8 cellular contexts compared by ENCODE assay signal in genomic region chr1:44799770-44800584, GRCh38. TPM values are rescaled to one million over a fixed set of nuclear protein-coding genes. Genes with fewer than 3 reads are reported as not detected.
DNase-seq lines count a peak whose midpoint lies in the region; TF ChIP-seq lines count a peak whose summit lies in the region.

TSS of gene PLK3 (plus strand) at chr1:44800377. CDS start at chr1:44800464, 87 bp downstream.

- WGBS in stomach, 5 donors, result 0 to 1% (median 1%) methylated on average over 37 to 79 of the region's 79 CpGs

- H3K4me3 ChIP-seq in MM.1S (ENCODE audit: low read length) (peak within 1 kb of the TSS; percentile 81), neural cell (ENCODE audit: low read length) (peak within 1 kb of the TSS; percentile 89), stomach (peak within 1 kb of the TSS; percentile 58 to 86 (median 81))

- peak within 1 kb of the TSS; percentile 86 for H2AFZ ChIP-seq in MM.1S (ENCODE audit: low read length)
- H2AFZ ChIP-seq in neural cell (ENCODE audit: low read depth, low read length), result peak within 1 kb of the TSS; percentile 73

- H3K79me2 ChIP-seq in MM.1S (ENCODE audit: low read length) (peaks cover 5% of the 10 kb centered on the region; the same call in 1 of the 2 replicates), neural cell (replicated peaks; ENCODE audit: insufficient read depth, low read length) (no peaks in the 10 kb centered on the region)

- TF ChIP-seq EP300 in neural cell (conservative IDR thresholded peaks at IDR 0.05; ENCODE audit: poor library complexity, severe bottlenecking) (peak; percentile 23), stomach (IDR thresholded peaks at IDR 0.05) (no peak)

- H3K9me3 ChIP-seq in MM.1S (replicated peaks; ENCODE audit: insufficient read depth, low read length), result no peaks in the 10 kb centered on the region
- H3K9me3 ChIP-seq in neural cell (ENCODE audit: low read length), result no peaks in the 10 kb centered on the region
- H3K9me3 ChIP-seq in stomach, result no peaks in the 10 kb centered on the region

- peak; percentile 87 for TF ChIP-seq CTCF in MM.1S (IDR thresholded peaks at IDR 0.05; ENCODE audit: low read length)
- TF ChIP-seq CTCF in neural cell (IDR thresholded peaks at IDR 0.05; ENCODE audit: poor library complexity, severe bottlenecking), result peak; percentile 87
- TF ChIP-seq CTCF in stomach (IDR thresholded peaks at IDR 0.05), result peak in 6 of 7 experiments; percentile 43 to 93 (median 88)

- H3K9ac ChIP-seq in MM.1S (ENCODE audit: low read length) (peak within 1 kb of the TSS; percentile 72), neural cell (ENCODE audit: low read length) (peak within 1 kb of the TSS; percentile 84)

- H3K27me3 ChIP-seq in MM.1S (replicated peaks; ENCODE audit: insufficient read depth, low read length) (no peaks in the 10 kb centered on the region), neural cell (ENCODE audit: insufficient read depth, low read depth, low read length) (no peaks in the 10 kb centered on the region), stomach (no peaks in the 10 kb centered on the region)

- H4K20me1 ChIP-seq in MM.1S (ENCODE audit: insufficient read depth, low read length), result no peaks in the 10 kb centered on the region
- no peaks in the 10 kb centered on the region for H4K20me1 ChIP-seq in neural cell (ENCODE audit: insufficient read depth)

- H3F3A ChIP-seq in MM.1S (ENCODE audit: insufficient read depth, low read length) (peaks cover 5% of the 10 kb centered on the region; the same call in 1 of the 2 replicates), neural cell (ENCODE audit: insufficient read depth, low read length, poor library complexity, severe bottlenecking) (no peaks in the 10 kb centered on the region)

- peak; percentile 57 for TF ChIP-seq RAD21 in neural cell (conservative IDR thresholded peaks at IDR 0.05)

- TF ChIP-seq POLR2A in stomach (IDR thresholded peaks at IDR 0.05), result peak in 2 of 4 donors; percentile 63 to 72

- DNase-seq in GF-D8 (lab: John Stamatoyannopoulos, UW) (peak; percentile 88), HCEC 1CT (peak; percentile 97), MM.1S (peak; percentile 97), SIG-M5 (lab: John Stamatoyannopoulos, UW) (peak; percentile 67), activated gamma-delta T cell (lab: John Stamatoyannopoulos, UW) (peak; percentile 90), fibroblast of the conjunctiva (ENCODE audit: low read depth) (peak; percentile 97), stomach (peak; percentile 98)

- H3K4me1 ChIP-seq in MM.1S (ENCODE audit: low read length) (peaks cover 4% of the 10 kb centered on the region; the same call in 1 of the 2 replicates), stomach (peaks cover 20 to 50% (median 34%) of the 10 kb centered on the region in 4 donors)

- no peaks in the 10 kb centered on the region for H3K9me2 ChIP-seq in MM.1S (replicated peaks; ENCODE audit: insufficient read depth, low read length)
- no peaks in the 10 kb centered on the region for H3K9me2 ChIP-seq in neural cell (ENCODE audit: insufficient read depth, low read length)

- H3K36me3 ChIP-seq in MM.1S (replicated peaks; ENCODE audit: insufficient read depth, low read length), result no peaks in the 10 kb centered on the region
- H3K36me3 ChIP-seq in neural cell (ENCODE audit: insufficient read depth, low read length), result no peaks in the 10 kb centered on the region
- peaks cover 23 to 29% (median 27%) of the 10 kb centered on the region in 4 donors for H3K36me3 ChIP-seq in stomach

- H3K27ac ChIP-seq in MM.1S (ENCODE audit: low read length) (peak within 1 kb of the TSS; percentile 82), neural cell (ENCODE audit: low read length) (peak within 1 kb of the TSS; percentile 81), stomach (peak within 1 kb of the TSS; percentile 86 to 97 (median 95))

- intact Hi-C loops in stomach (cut with DNase I; ENCODE audit: low total_unique reads), result no loop called here

- H3K4me2 ChIP-seq in MM.1S (ENCODE audit: low read depth, low read length) (peak within 1 kb of the TSS; percentile 98), neural cell (ENCODE audit: low read length) (peak within 1 kb of the TSS; percentile 62)

TF ChIP-seq in neural cell, 6 proteins besides CTCF, POLR2A, EP300 and RAD21:
- TF ChIP-seq TAF1 (IDR thresholded peaks at IDR 0.05; ENCODE audit: low read depth), result peak; percentile 67
- TF ChIP-seq SMC3 (conservative IDR thresholded peaks at IDR 0.05; ENCODE audit: poor library complexity), result peak; percentile 44
- no peak for TF ChIP-seq EZH2 (IDR thresholded peaks at IDR 0.05; ENCODE audit: borderline replicate concordance, insufficient read depth, low read length, poor library complexity, severe bottlenecking)
- TF ChIP-seq POLR2AphosphoS5 (IDR thresholded peaks at IDR 0.05), result peak; percentile 90
- no peak for TF ChIP-seq REST (IDR thresholded peaks at IDR 0.05; ENCODE audit: borderline replicate concordance)
- peak; percentile 89 for TF ChIP-seq MXI1 (conservative IDR thresholded peaks at IDR 0.05; ENCODE audit: poor library complexity, severe bottlenecking)

RNA-seq across cellular contexts. Expression of gene PLK3, which starts in this region (rescaled TPM):
- polyA plus RNA-seq in neural cell, result 8.3 and 12.1 TPM in 2 replicates
- 6.0 and 6.8 TPM in 2 replicates for polyA minus RNA-seq in neural cell
- 10 to 100 TPM in 4 of 5 donors, under 1 TPM in 1; 0.58 to 30.4 (median 24.3) TPM for total RNA-seq in stomach
- polyA plus RNA-seq in stomach, result 10 to 100 TPM in 2 of 3 donors, 1 to 10 TPM in 1; 9.5 to 21.2 (median 13.5) TPM

Comparison
In these comparisons a context has a peak if more than half of its experiments do, and no peak if none do; other contexts are left out.
1. Peak in every context shown above with its lines: DNase-seq, H3K4me3 ChIP-seq and H3K27ac ChIP-seq.